Comparison of ENCODE assay signal across 28 cellular contexts in the genomic region with DNA sequence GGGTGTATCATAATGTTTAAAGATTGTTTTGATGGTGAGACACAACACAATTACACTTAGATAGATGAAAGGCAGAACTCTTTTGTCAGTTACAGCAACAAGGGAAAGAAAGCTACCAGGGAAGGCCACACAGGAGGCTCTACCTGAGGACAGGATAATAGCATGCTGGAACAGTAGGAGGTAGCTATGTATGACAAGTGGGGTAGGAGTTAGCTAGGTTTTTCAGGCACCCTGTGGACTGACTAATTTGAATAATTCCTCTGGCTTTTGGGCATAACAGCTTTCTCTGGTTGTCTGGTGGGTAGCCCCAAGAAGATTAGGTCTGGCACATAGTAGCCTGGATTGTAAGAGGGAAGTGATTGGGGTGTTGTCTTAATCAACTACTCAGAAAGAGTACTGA.
"Had no signal": no experiment of that assay in that cellular context is flagged by ENCODE, and none has a peak within 500 bp of the region (broad histone marks: within the 10 kb centered on the region; RNA-seq: fewer than 3 reads in every experiment).

No MANE protein-coding gene starts in this region.

- H3K9me3 Mint-ChIP-seq: memory B cell, neural crest cell had no signal

- H3K4me3 ChIP-seq: colonic mucosa, esophagus muscularis mucosa, gastroesophageal sphincter, heart left ventricle, hepatocyte, lung, mucosa of descending colon, right lobe of liver, thoracic aorta, tibial nerve, upper lobe of left lung, uterus had no signal

- H3K4me1 ChIP-seq: colonic mucosa, esophagus muscularis mucosa, foreskin keratinocyte, gastroesophageal sphincter, heart left ventricle, parathyroid adenoma, right lobe of liver, tibial nerve, upper lobe of left lung, uterus had no signal

- H3K9me3 ChIP-seq: colonic mucosa, esophagus muscularis mucosa, gastroesophageal sphincter, heart left ventricle, right lobe of liver, thoracic aorta, tibial nerve, upper lobe of left lung, uterus had no signal

- H3K27me3 Mint-ChIP-seq: dendritic cell treated with granulocyte-macrophage colony-stimulating factor and Interleukin-4, amounts not matched to agents 40 ng/mL and 50 ng/mL, for 4 days; memory B cell; naive B cell; natural killer cell treated with Interleukin-12 subunit alpha and Interleukin-12 subunit beta and Interleukin-15 and Interleukin-18, amount 100 ng/mL, for 72 hours; stimulated activated naive B cell treated with anti-CD40 and anti-IgM and Interleukin-4, amounts not matched to agents 10 μg/mL and 1 μg/mL and 100 μg/mL, for 72 hours; stimulated activated naive CD8-positive, alpha-beta T cell treated with anti-CD3 and anti-CD28 coated beads, Interleukin-15, Interleukin-2, amounts not matched to agents 100 ng/mL and 50 ng/mL, for 24 hours had no signal

- DNase-seq: colonic mucosa; effector CD8-positive, alpha-beta T cell; foreskin keratinocyte; heart left ventricle; mucosa of descending colon; naive B cell; right lobe of liver; small intestine; stimulated activated CD4-positive, alpha-beta T cell treated with anti-CD3 and anti-CD28 coated beads, Interleukin-15, amount 100 ng/mL, for 24 hours; stimulated activated CD4-positive, alpha-beta T cell treated with anti-CD3 and anti-CD28 coated beads, Interleukin-2, amount 100 ng/mL, for 48 hours; stimulated activated naive B cell treated with anti-CD40 and anti-IgM and Interleukin-4, amounts not matched to agents 10 μg/mL and 1 μg/mL and 100 μg/mL, for 72 hours; upper lobe of left lung; uterus had no signal

- H3K4me1 Mint-ChIP-seq: memory B cell; naive B cell; neural crest cell; stimulated activated naive B cell treated with anti-CD40 and anti-IgM and Interleukin-4, amounts not matched to agents 10 μg/mL and 1 μg/mL and 100 μg/mL, for 72 hours had no signal

- H3K36me3 ChIP-seq: colonic mucosa, esophagus muscularis mucosa, gastroesophageal sphincter, heart left ventricle, right lobe of liver, thoracic aorta, tibial nerve, upper lobe of left lung, uterus had no signal

- H3K36me3 Mint-ChIP-seq: memory B cell; mesothelial cell of epicardium; naive B cell; natural killer cell treated with Interleukin-12 subunit alpha and Interleukin-12 subunit beta and Interleukin-15 and Interleukin-18, amount 100 ng/mL, for 72 hours; stimulated activated naive B cell treated with anti-CD40 and anti-IgM and Interleukin-4, amounts not matched to agents 10 μg/mL and 1 μg/mL and 100 μg/mL, for 72 hours had no signal

- H3K79me2 ChIP-seq: hepatocyte, parathyroid adenoma had no signal

- H2AFZ ChIP-seq: hepatocyte, parathyroid adenoma had no signal

- H3K9ac ChIP-seq: parathyroid adenoma had no signal

- H3K4me3 Mint-ChIP-seq: dendritic cell treated with granulocyte-macrophage colony-stimulating factor and Interleukin-4, amounts not matched to agents 40 ng/mL and 50 ng/mL, for 4 days; memory B cell; mesothelial cell of epicardium; naive B cell; natural killer cell treated with Interleukin-12 subunit alpha and Interleukin-12 subunit beta and Interleukin-15 and Interleukin-18, amount 100 ng/mL, for 72 hours; neural crest cell; stimulated activated naive B cell treated with anti-CD40 and anti-IgM and Interleukin-4, amounts not matched to agents 10 μg/mL and 1 μg/mL and 100 μg/mL, for 72 hours; stimulated activated naive CD8-positive, alpha-beta T cell treated with anti-CD3 and anti-CD28 coated beads, Interleukin-15, Interleukin-2, amounts not matched to agents 100 ng/mL and 50 ng/mL, for 24 hours had no signal

- H3K27ac ChIP-seq: colonic mucosa, esophagus muscularis mucosa, foreskin keratinocyte, gastroesophageal sphincter, heart left ventricle, hepatocyte, parathyroid adenoma, right lobe of liver, thoracic aorta, tibial nerve, upper lobe of left lung, uterus had no signal

- H3K4me2 ChIP-seq: hepatocyte had no signal

- ATAC-seq: foreskin keratinocyte; gastroesophageal sphincter; heart left ventricle; left lobe of liver; mucosa of descending colon; natural killer cell treated with Interleukin-12 subunit alpha and Interleukin-12 subunit beta and Interleukin-15 and Interleukin-18, amount 100 ng/mL, for 72 hours; right lobe of liver had no signal

- H3K27ac Mint-ChIP-seq: dendritic cell treated with granulocyte-macrophage colony-stimulating factor and Interleukin-4, amounts not matched to agents 40 ng/mL and 50 ng/mL, for 4 days; memory B cell; mesothelial cell of epicardium; naive B cell; natural killer cell treated with Interleukin-12 subunit alpha and Interleukin-12 subunit beta and Interleukin-15 and Interleukin-18, amount 100 ng/mL, for 72 hours; progenitor cell of endocrine pancreas; stimulated activated naive B cell treated with anti-CD40 and anti-IgM and Interleukin-4, amounts not matched to agents 10 μg/mL and 1 μg/mL and 100 μg/mL, for 72 hours; stimulated activated naive CD8-positive, alpha-beta T cell treated with anti-CD3 and anti-CD28 coated beads, Interleukin-15, Interleukin-2, amounts not matched to agents 100 ng/mL and 50 ng/mL, for 24 hours had no signal

- H3K27me3 ChIP-seq: colonic mucosa, esophagus muscularis mucosa, foreskin keratinocyte, gastroesophageal sphincter, heart left ventricle, hepatocyte, right lobe of liver, tibial nerve, upper lobe of left lung, uterus had no signal
